3 cellular contexts compared by ENCODE assay signal in the genomic region with DNA sequence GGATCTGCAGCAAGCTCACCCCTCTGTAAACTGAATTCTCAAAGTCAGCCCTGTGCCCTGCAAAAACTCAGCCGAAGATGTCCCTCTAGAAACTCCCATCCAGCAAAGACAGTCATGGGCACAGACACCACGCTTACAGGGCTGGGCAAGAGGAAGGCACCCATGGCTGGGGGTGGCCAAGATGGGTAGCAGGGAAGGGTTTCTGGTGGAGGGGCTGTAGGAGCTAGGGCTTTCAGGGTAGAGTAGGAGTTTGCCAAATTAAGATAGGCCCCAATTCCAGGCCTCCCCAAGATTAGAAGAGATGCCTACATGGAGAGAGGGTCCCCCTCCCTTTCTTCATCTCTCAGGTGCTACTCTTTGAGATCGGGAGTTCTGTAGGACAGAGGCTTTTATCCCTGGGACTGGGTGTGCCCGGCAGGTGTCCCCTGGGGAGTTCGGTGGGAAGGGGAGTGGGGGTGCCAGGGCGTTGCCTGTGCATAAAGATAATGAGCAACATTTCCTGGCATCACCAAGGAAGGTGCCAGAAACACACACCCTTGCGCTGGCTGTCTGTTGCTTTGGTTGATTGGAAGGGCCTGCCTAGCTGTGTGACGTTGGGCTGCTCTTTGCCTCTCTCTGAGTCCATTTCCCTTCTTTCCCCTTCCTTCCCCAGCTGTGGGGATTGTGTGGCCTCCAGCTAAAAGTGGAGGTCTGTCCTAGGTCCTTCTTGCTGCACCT.
TF ChIP-seq lines count a peak whose summit lies in the region.

No MANE protein-coding gene starts in this region.

TF ChIP-seq in SK-N-SH treated with all-trans-retinoic acid at 6 μM for 48 hours, 23 proteins besides CTCF, POLR2A, EP300 and RAD21:
- TF ChIP-seq CSDC2 (CRISPR knock-in tag; IDR thresholded peaks at IDR 0.05) (no peak), SNAI2 (CRISPR knock-in tag; IDR thresholded peaks at IDR 0.05) (no peak), TCF4 (CRISPR knock-in tag; IDR thresholded peaks at IDR 0.05; ENCODE audit: borderline replicate concordance) (no peak), OSR1 (CRISPR knock-in tag; IDR thresholded peaks at IDR 0.05) (no peak), BACH2 (CRISPR knock-in tag; IDR thresholded peaks at IDR 0.05; ENCODE audit: borderline replicate concordance) (no peak), TOX (CRISPR knock-in tag; IDR thresholded peaks at IDR 0.05; ENCODE audit: borderline replicate concordance) (no peak), ZFP3 (CRISPR knock-in tag; IDR thresholded peaks at IDR 0.05) (peak; percentile 98)
- TF ChIP-seq, protein P1, sequence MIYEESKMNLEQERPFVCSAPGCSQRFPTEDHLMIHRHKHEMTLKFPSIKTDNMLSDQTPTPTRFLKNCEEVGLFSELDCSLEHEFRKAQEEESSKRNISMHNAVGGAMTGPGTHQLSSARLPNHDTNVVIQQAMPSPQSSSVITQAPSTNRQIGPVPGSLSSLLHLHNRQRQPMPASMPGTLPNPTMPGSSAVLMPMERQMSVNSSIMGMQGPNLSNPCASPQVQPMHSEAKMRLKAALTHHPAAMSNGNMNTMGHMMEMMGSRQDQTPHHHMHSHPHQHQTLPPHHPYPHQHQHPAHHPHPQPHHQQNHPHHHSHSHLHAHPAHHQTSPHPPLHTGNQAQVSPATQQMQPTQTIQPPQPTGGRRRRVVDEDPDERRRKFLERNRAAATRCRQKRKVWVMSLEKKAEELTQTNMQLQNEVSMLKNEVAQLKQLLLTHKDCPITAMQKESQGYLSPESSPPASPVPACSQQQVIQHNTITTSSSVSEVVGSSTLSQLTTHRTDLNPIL (CRISPR knock-in tag; IDR thresholded peaks at IDR 0.05; ENCODE audit: low read depth) = no peak

TF ChIP-seq in SK-N-SH, 30 proteins besides CTCF, POLR2A, EP300 and RAD21:
- no peak for TF ChIP-seq NRF1 (IDR thresholded peaks at IDR 0.05; ENCODE audit: low read depth, low read length)
- TF ChIP-seq, protein P2, sequence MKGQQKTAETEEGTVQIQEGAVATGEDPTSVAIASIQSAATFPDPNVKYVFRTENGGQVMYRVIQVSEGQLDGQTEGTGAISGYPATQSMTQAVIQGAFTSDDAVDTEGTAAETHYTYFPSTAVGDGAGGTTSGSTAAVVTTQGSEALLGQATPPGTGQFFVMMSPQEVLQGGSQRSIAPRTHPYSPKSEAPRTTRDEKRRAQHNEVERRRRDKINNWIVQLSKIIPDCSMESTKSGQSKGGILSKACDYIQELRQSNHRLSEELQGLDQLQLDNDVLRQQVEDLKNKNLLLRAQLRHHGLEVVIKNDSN (IDR thresholded peaks at IDR 0.05; ENCODE audit: borderline replicate concordance, low read depth) = no peak
- TF ChIP-seq NFIC (IDR thresholded peaks at IDR 0.05; ENCODE audit: borderline replicate concordance) = no peak
- TF ChIP-seq, protein P3, sequence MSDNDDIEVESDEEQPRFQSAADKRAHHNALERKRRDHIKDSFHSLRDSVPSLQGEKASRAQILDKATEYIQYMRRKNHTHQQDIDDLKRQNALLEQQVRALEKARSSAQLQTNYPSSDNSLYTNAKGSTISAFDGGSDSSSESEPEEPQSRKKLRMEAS (IDR thresholded peaks at IDR 0.05; ENCODE audit: low read depth) = no peak
- TF ChIP-seq CHD2 (IDR thresholded peaks at IDR 0.05; ENCODE audit: low read length, partially characterized antibody) = no peak
- TF ChIP-seq, protein P4, sequence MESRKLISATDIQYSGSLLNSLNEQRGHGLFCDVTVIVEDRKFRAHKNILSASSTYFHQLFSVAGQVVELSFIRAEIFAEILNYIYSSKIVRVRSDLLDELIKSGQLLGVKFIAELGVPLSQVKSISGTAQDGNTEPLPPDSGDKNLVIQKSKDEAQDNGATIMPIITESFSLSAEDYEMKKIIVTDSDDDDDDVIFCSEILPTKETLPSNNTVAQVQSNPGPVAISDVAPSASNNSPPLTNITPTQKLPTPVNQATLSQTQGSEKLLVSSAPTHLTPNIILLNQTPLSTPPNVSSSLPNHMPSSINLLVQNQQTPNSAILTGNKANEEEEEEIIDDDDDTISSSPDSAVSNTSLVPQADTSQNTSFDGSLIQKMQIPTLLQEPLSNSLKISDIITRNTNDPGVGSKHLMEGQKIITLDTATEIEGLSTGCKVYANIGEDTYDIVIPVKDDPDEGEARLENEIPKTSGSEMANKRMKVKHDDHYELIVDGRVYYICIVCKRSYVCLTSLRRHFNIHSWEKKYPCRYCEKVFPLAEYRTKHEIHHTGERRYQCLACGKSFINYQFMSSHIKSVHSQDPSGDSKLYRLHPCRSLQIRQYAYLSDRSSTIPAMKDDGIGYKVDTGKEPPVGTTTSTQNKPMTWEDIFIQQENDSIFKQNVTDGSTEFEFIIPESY (IDR thresholded peaks at IDR 0.05; ENCODE audit: borderline replicate concordance, low read depth) = no peak
- TF ChIP-seq TCF12 (IDR thresholded peaks at IDR 0.05) = no peak
- no peak for TF ChIP-seq FOXJ3 (CRISPR knock-in tag; IDR thresholded peaks at IDR 0.05)
- TF ChIP-seq FOXM1 (IDR thresholded peaks at IDR 0.05; ENCODE audit: low read depth) = no peak
- TF ChIP-seq EZH2phosphoT487 (IDR thresholded peaks at IDR 0.05; ENCODE audit: borderline replicate concordance, low read depth) = no peak
- no peak for TF ChIP-seq GATA2 (CRISPR knock-in tag; IDR thresholded peaks at IDR 0.05)
- TF ChIP-seq, protein P5, sequence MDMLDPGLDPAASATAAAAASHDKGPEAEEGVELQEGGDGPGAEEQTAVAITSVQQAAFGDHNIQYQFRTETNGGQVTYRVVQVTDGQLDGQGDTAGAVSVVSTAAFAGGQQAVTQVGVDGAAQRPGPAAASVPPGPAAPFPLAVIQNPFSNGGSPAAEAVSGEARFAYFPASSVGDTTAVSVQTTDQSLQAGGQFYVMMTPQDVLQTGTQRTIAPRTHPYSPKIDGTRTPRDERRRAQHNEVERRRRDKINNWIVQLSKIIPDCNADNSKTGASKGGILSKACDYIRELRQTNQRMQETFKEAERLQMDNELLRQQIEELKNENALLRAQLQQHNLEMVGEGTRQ (IDR thresholded peaks at IDR 0.05; ENCODE audit: borderline replicate concordance, low read depth, low read length) = no peak
- no peak for TF ChIP-seq TAF1 (IDR thresholded peaks at IDR 0.05; ENCODE audit: borderline replicate concordance, low read depth, low read length)
- TF ChIP-seq POLR2AphosphoS5 (IDR thresholded peaks at IDR 0.05; ENCODE audit: low read depth, low read length) = no peak
- TF ChIP-seq YY1 (IDR thresholded peaks at IDR 0.05; ENCODE audit: low read depth) = no peak
- no peak for TF ChIP-seq ELF1 (IDR thresholded peaks at IDR 0.05)
- TF ChIP-seq, protein P6, sequence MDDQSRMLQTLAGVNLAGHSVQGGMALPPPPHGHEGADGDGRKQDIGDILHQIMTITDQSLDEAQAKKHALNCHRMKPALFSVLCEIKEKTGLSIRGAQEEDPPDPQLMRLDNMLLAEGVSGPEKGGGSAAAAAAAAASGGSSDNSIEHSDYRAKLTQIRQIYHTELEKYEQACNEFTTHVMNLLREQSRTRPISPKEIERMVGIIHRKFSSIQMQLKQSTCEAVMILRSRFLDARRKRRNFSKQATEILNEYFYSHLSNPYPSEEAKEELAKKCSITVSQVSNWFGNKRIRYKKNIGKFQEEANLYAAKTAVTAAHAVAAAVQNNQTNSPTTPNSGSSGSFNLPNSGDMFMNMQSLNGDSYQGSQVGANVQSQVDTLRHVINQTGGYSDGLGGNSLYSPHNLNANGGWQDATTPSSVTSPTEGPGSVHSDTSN (IDR thresholded peaks at IDR 0.05) = no peak
TF ChIP-seq in SK-N-SH: peak in this region for 0.

TF ChIP-seq in GM12891, 5 proteins besides CTCF, POLR2A, EP300 and RAD21:
- TF ChIP-seq POLR2AphosphoS5 (IDR thresholded peaks at IDR 0.05; ENCODE audit: low read depth, low read length) (no peak), POU2F2 (IDR thresholded peaks at IDR 0.05; ENCODE audit: low read depth, low read length) (no peak), PAX5 (IDR thresholded peaks at IDR 0.05; ENCODE audit: insufficient read depth, low read length, severe bottlenecking) (no peak), TAF1 (IDR thresholded peaks at IDR 0.05; ENCODE audit: low read depth, low read length) (no peak), SPI1 (IDR thresholded peaks at IDR 0.05; ENCODE audit: low read depth, low read length) (no peak)
